Comparison of ENCODE assay signal across 1 cellular context in genomic region chr21:41164981-41165650, GRCh38.
TF ChIP-seq lines count a peak whose summit lies in the region.

No MANE protein-coding gene starts in this region.

TF ChIP-seq in GM23338, 12 proteins besides CTCF, POLR2A, EP300 and RAD21 (continued from another document):
- TF ChIP-seq ZNF462 (CRISPR knock-in tag; IDR thresholded peaks at IDR 0.05), result no peak
- no peak for TF ChIP-seq EZH2phosphoT487 (IDR thresholded peaks at IDR 0.05; ENCODE audit: unreplicated experiment)
- no peak for TF ChIP-seq EZH2 (IDR thresholded peaks at IDR 0.05; ENCODE audit: low read depth, unreplicated experiment)
- no peak for TF ChIP-seq ETS1 (IDR thresholded peaks at IDR 0.05)
- no peak for TF ChIP-seq POLR2AphosphoS5 (IDR thresholded peaks at IDR 0.05; ENCODE audit: low read depth)
